ENCODE assay signal across 9 cellular contexts in genomic region chr5:123785160-123786001, GRCh38.
DNase-seq lines count a peak whose midpoint lies in the region; ATAC-seq, FAIRE-seq and TF ChIP-seq lines count a peak whose summit lies in the region.
"Had no signal": no experiment of that assay in that cellular context is flagged by ENCODE, and none has a peak within 500 bp of the region (broad histone marks: within the 10 kb centered on the region; RNA-seq: fewer than 3 reads in every experiment).

No MANE protein-coding gene starts in this region.

- H3K27ac ChIP-seq in kidney (ENCODE audit: low read depth in 2 of 2, low read length in 2 of 2), result no peak overlapping the region

- peaks cover 0 to 3% of the 10 kb centered on the region in 2 donors for H3K4me1 ChIP-seq in kidney (ENCODE audit: control insufficient read depth in 1 of 2, insufficient read depth in 1 of 2, low read depth in 1 of 2, low read length in 2 of 2)

- TF ChIP-seq CTCF in HFF-Myc (IDR thresholded peaks at IDR 0.05; ENCODE audit: low read depth, low read length, missing control alignments) (no peak), epithelial cell of esophagus (IDR thresholded peaks at IDR 0.05; ENCODE audit: insufficient read depth, low read depth, low read length, missing control alignments) (no peak), kidney (IDR thresholded peaks at IDR 0.05; ENCODE audit: borderline replicate concordance, extremely low read depth, insufficient read depth) (no peak)

- peak overlapping the region; percentile 34 for H3K4me3 ChIP-seq in HFF-Myc (replicated peaks; ENCODE audit: low read depth, low read length)
- no peak overlapping the region for H3K4me3 ChIP-seq in epithelial cell of esophagus (ENCODE audit: low read length)
- peak overlapping the region in 1 of 2 donors; percentile 41 for H3K4me3 ChIP-seq in kidney (ENCODE audit: low read length in 2 of 2)

- no peak for ATAC-seq in GM18520 (IDR thresholded peaks at IDR 0.05; ENCODE audit: unreplicated experiment)

- DNase-seq in HFF-Myc (ENCODE audit: extremely low read depth, low read depth) (peak; percentile 84), NCI-H774 (lab: John Stamatoyannopoulos, UW) (peak; percentile 55), epithelial cell of esophagus (ENCODE audit: low read depth) (peak; percentile 68), renal cortical epithelial cell (ENCODE audit: low read depth) (peak; percentile 62), kidney (no peak), G401 (ENCODE audit: low spot score) (no peak), frontal cortex (ENCODE audit: low spot score in 2 of 2) (no peak)
- DNase-seq: stimulated activated CD8-positive, alpha-beta memory T cell treated with anti-CD3 and anti-CD28 coated beads, Interleukin-4, amount 100 ng/mL, for 48 hours had no signal

- FAIRE-seq in kidney (lab: Jason Lieb, UNC) (no peak), frontal cortex (lab: Jason Lieb, UNC) (no peak)

- peaks cover 0 to 12% of the 10 kb centered on the region in 2 donors for H3K9me3 ChIP-seq in kidney (ENCODE audit: control insufficient read depth in 1 of 2, low read length in 2 of 2)

- in situ Hi-C loops in G401 (cut with HindIII; ENCODE audit: low sequenced_read_pairs), result no loop called here

- H3K36me3 ChIP-seq in kidney (ENCODE audit: control insufficient read depth in 1 of 2, insufficient read depth in 2 of 2, low read length in 2 of 2), result no peaks in the 10 kb centered on the region

- H3K9ac ChIP-seq in kidney (ENCODE audit: low read length in 2 of 2), result no peak overlapping the region

- intact Hi-C loops in kidney (cut with DNase I), result no loop called here

Comparison
In these comparisons a context has a peak if more than half of its experiments do, and no peak if none do; other contexts are left out.
1. DNase-seq: peak in HFF-Myc (single experiment), NCI-H774 (single experiment), epithelial cell of esophagus (single experiment) and renal cortical epithelial cell (single experiment); none in kidney (single experiment), G401 (single experiment) and frontal cortex (0 of 2).